Comparison of ENCODE assay signal across 1 cellular context in genomic region chr19:48479686-48480085, GRCh38.
TF ChIP-seq lines count a peak whose summit lies in the region.

No MANE protein-coding gene starts in this region.

TF ChIP-seq in endothelial cell of umbilical vein, 7 proteins besides CTCF, POLR2A, EP300 and RAD21:
- TF ChIP-seq POLR2AphosphoS5 (IDR thresholded peaks at IDR 0.05; ENCODE audit: insufficient read depth, low read depth, low read length) (no peak), MAX (IDR thresholded peaks at IDR 0.05; ENCODE audit: insufficient read depth, insufficient read length) (no peak), GATA2 (IDR thresholded peaks at IDR 0.05; ENCODE audit: insufficient read depth, insufficient read length, low read depth, low read length) (no peak), FOS (IDR thresholded peaks at IDR 0.05; ENCODE audit: borderline replicate concordance, insufficient read depth, low read length) (no peak), JUN (IDR thresholded peaks at IDR 0.05; ENCODE audit: borderline replicate concordance, insufficient read depth, insufficient read length, low read depth) (no peak), MYC (IDR thresholded peaks at IDR 0.05; ENCODE audit: low read depth, low read length) (no peak), EZH2 (IDR thresholded peaks at IDR 0.05; ENCODE audit: borderline replicate concordance, low read depth, low read length, severe bottlenecking) (no peak)
